12 cellular contexts compared by ENCODE assay signal in genomic region chr4:40718571-40718970, GRCh38. TPM values are rescaled to one million over a fixed set of nuclear protein-coding genes. Genes with fewer than 3 reads are reported as not detected.
A peak's percentile ranks its signal among the peaks of the same experiment; 100 is the strongest.
DNase-seq lines count a peak whose midpoint lies in the region; ATAC-seq and TF ChIP-seq lines count a peak whose summit lies in the region.
"Had no signal": no experiment of that assay in that cellular context is flagged by ENCODE, and none has a peak within 500 bp of the region (broad histone marks: within the 10 kb centered on the region; RNA-seq: fewer than 3 reads in every experiment).

No MANE protein-coding gene starts in this region.

- H3K36me3 Mint-ChIP-seq in activated CD4-positive, alpha-beta T cell treated with anti-CD3 and anti-CD28 coated beads, Interleukin-2, amount 10 ng/mL, durations not matched to agents 24 days and 14 days (ENCODE audit: low read depth), result no peaks in the 10 kb centered on the region
- H3K36me3 Mint-ChIP-seq in T-helper 2 cell treated with Interferon-gamma antibody and Interleukin-4, amounts not matched to agents 5 μg/mL and 100 μg/mL, for 36 hours (ENCODE audit: low read depth), result no peaks in the 10 kb centered on the region
- H3K36me3 Mint-ChIP-seq: activated naive CD4-positive, alpha-beta T cell treated with anti-CD3 and anti-CD28 coated beads, Interleukin-2, amount 50 U/mL, for 24 hours had no signal

- peak; percentile 57 for DNase-seq in activated CD4-positive, alpha-beta T cell treated with anti-CD3 and anti-CD28 coated beads, Interleukin-2, amount 10 ng/mL, durations not matched to agents 24 days and 14 days
- no peak for DNase-seq in activated CD4-positive, alpha-beta T cell treated with anti-CD3 and anti-CD28 coated beads, Interleukin-2, amount 50 U/mL, for 1 hour
- DNase-seq in NCI-H510A treated with DMSO at 0.1 percent for 48 hours (lab: John Stamatoyannopoulos, UW), result peak; percentile 57
- DNase-seq in transverse colon, result peak; percentile 82
- DNase-seq in T-helper 2 cell treated with Interferon-gamma antibody and Interleukin-4, amounts not matched to agents 5 μg/mL and 100 μg/mL, for 36 hours (ENCODE audit: low spot score), result no peak
- no peak for DNase-seq in activated naive CD4-positive, alpha-beta T cell treated with Interleukin-2 at 50 U/mL for 16 hours
- DNase-seq: effector CD4-positive, alpha-beta T cell had no signal

- peak; percentile 21 for ATAC-seq in esophagus mucosa
- no peak for ATAC-seq in HG02973 (IDR thresholded peaks at IDR 0.05; ENCODE audit: unreplicated experiment)
- ATAC-seq: activated CD4-positive, CD25-positive, alpha-beta regulatory T cell treated with anti-CD3 and anti-CD28 coated beads, Interleukin-2, amount 50 U/mL, for 24 hours had no signal

- intact Hi-C loops in activated CD4-positive, alpha-beta T cell treated with anti-CD3 and anti-CD28 coated beads, Interleukin-2, amount 10 ng/mL, durations not matched to agents 24 days and 14 days (cut with micrococcal nuclease), result loop anchor here (2.0 to 10.0 kb wide), 3 partner anchors 168 to 664 kb away; partner anchors contain the start of gene N4BP2
- intact Hi-C loops in transverse colon (cut with DNase I; ENCODE audit: low total_unique reads), result no loop called here

- peaks cover 31% of the 10 kb centered on the region for H3K4me1 Mint-ChIP-seq in activated CD4-positive, alpha-beta T cell treated with anti-CD3 and anti-CD28 coated beads, Interleukin-2, amount 10 ng/mL, durations not matched to agents 24 days and 14 days
- peaks cover 34% of the 10 kb centered on the region for H3K4me1 Mint-ChIP-seq in T-helper 2 cell treated with Interferon-gamma antibody and Interleukin-4, amounts not matched to agents 5 μg/mL and 100 μg/mL, for 36 hours (ENCODE audit: low read depth)
- H3K4me1 Mint-ChIP-seq: activated naive CD4-positive, alpha-beta T cell treated with anti-CD3 and anti-CD28 coated beads, Interleukin-2, amount 50 U/mL, for 24 hours had no signal

- TF ChIP-seq EP300 in transverse colon (IDR thresholded peaks at IDR 0.05; ENCODE audit: low read depth), result no peak

- no peaks in the 10 kb centered on the region for H3K36me3 ChIP-seq in transverse colon

- H3K27ac ChIP-seq in transverse colon, result peak overlapping the region; percentile 73 to 79 (median 75)
- H3K27ac ChIP-seq: skin epidermis had no signal

- no peaks in the 10 kb centered on the region for H3K27me3 ChIP-seq in transverse colon

- H3K4me3 Mint-ChIP-seq in activated CD4-positive, alpha-beta T cell treated with anti-CD3 and anti-CD28 coated beads, Interleukin-2, amount 10 ng/mL, durations not matched to agents 24 days and 14 days, result no peak overlapping the region
- H3K4me3 Mint-ChIP-seq in T-helper 2 cell treated with Interferon-gamma antibody and Interleukin-4, amounts not matched to agents 5 μg/mL and 100 μg/mL, for 36 hours, result no peak overlapping the region
- H3K4me3 Mint-ChIP-seq: activated naive CD4-positive, alpha-beta T cell treated with anti-CD3 and anti-CD28 coated beads, Interleukin-2, amount 50 U/mL, for 24 hours had no signal

- H3K27ac Mint-ChIP-seq in activated CD4-positive, alpha-beta T cell treated with anti-CD3 and anti-CD28 coated beads, Interleukin-2, amount 10 ng/mL, durations not matched to agents 24 days and 14 days, result peak overlapping the region; percentile 4
- H3K27ac Mint-ChIP-seq in T-helper 2 cell treated with Interferon-gamma antibody and Interleukin-4, amounts not matched to agents 5 μg/mL and 100 μg/mL, for 36 hours, result no peak overlapping the region
- H3K27ac Mint-ChIP-seq: activated naive CD4-positive, alpha-beta T cell treated with anti-CD3 and anti-CD28 coated beads, Interleukin-2, amount 50 U/mL, for 24 hours had no signal

- no peak overlapping the region for H3K4me3 ChIP-seq in transverse colon
- H3K4me3 ChIP-seq: skin epidermis had no signal

- H3K4me1 ChIP-seq in transverse colon, result peaks cover 8 to 41% (median 27%) of the 10 kb centered on the region in 4 donors

- TF ChIP-seq POLR2A in transverse colon (IDR thresholded peaks at IDR 0.05), result no peak

- no peaks in the 10 kb centered on the region for H3K9me3 Mint-ChIP-seq in activated CD4-positive, alpha-beta T cell treated with anti-CD3 and anti-CD28 coated beads, Interleukin-2, amount 10 ng/mL, durations not matched to agents 24 days and 14 days
- no peaks in the 10 kb centered on the region for H3K9me3 Mint-ChIP-seq in T-helper 2 cell treated with Interferon-gamma antibody and Interleukin-4, amounts not matched to agents 5 μg/mL and 100 μg/mL, for 36 hours
- H3K9me3 Mint-ChIP-seq: activated naive CD4-positive, alpha-beta T cell treated with anti-CD3 and anti-CD28 coated beads, Interleukin-2, amount 50 U/mL, for 24 hours had no signal

- no peaks in the 10 kb centered on the region for H3K27me3 Mint-ChIP-seq in activated CD4-positive, alpha-beta T cell treated with anti-CD3 and anti-CD28 coated beads, Interleukin-2, amount 10 ng/mL, durations not matched to agents 24 days and 14 days
- no peaks in the 10 kb centered on the region for H3K27me3 Mint-ChIP-seq in T-helper 2 cell treated with Interferon-gamma antibody and Interleukin-4, amounts not matched to agents 5 μg/mL and 100 μg/mL, for 36 hours (ENCODE audit: low read depth)
- H3K27me3 Mint-ChIP-seq: activated naive CD4-positive, alpha-beta T cell treated with anti-CD3 and anti-CD28 coated beads, Interleukin-2, amount 50 U/mL, for 24 hours had no signal

- no peak for TF ChIP-seq CTCF in transverse colon (IDR thresholded peaks at IDR 0.05)

- H3K9me3 ChIP-seq in transverse colon, result no peaks in the 10 kb centered on the region

- in situ Hi-C loops in transverse colon (cut with MboI; ENCODE audit: low pct_ligation_motif_present in 1 of 4, low pct_unique_long_range_greater_than_20kb in 1 of 4, low sequenced_read_pairs in 3 of 4), result loop anchor here in 2 of 4 donors (10.0 to 25.0 kb wide), 2 partner anchors 84 to 181 kb away; no protein-coding TSS in a partner anchor

- WGBS in transverse colon (ENCODE audit: low coverage in 1 of 2), 2 donors, result 33 to 42% methylated on average over 1 to 3 of the region's 3 CpGs

RNA-seq across cellular contexts. Expression of gene NSUN7, which starts 31.2 kb away (rescaled TPM):
- total RNA-seq in activated CD4-positive, alpha-beta T cell treated with anti-CD3 and anti-CD28 coated beads, Interleukin-2, amount 10 ng/mL, durations not matched to agents 24 days and 14 days, result 0.12 TPM in 1 of 2 replicates, not detected in the other
- total RNA-seq in esophagus mucosa (2.0 TPM), transverse colon (10 to 100 TPM in 3 of 4 donors, 1 to 10 TPM in 1; 8.1 to 37.0 (median 17.3) TPM)

Comparison
In these comparisons a context has a peak if more than half of its experiments do, and no peak if none do; other contexts are left out.
1. DNase-seq: peak in activated CD4-positive, alpha-beta T cell treated with anti-CD3 and anti-CD28 coated beads, Interleukin-2, amount 10 ng/mL, durations not matched to agents 24 days and 14 days (single experiment), NCI-H510A treated with DMSO at 0.1 percent for 48 hours (single experiment) and transverse colon (single experiment); none in activated CD4-positive, alpha-beta T cell treated with anti-CD3 and anti-CD28 coated beads, Interleukin-2, amount 50 U/mL, for 1 hour (single experiment), T-helper 2 cell treated with Interferon-gamma antibody and Interleukin-4, amounts not matched to agents 5 μg/mL and 100 μg/mL, for 36 hours (single experiment) and activated naive CD4-positive, alpha-beta T cell treated with Interleukin-2 at 50 U/mL for 16 hours (single experiment).